In the genomic region with DNA sequence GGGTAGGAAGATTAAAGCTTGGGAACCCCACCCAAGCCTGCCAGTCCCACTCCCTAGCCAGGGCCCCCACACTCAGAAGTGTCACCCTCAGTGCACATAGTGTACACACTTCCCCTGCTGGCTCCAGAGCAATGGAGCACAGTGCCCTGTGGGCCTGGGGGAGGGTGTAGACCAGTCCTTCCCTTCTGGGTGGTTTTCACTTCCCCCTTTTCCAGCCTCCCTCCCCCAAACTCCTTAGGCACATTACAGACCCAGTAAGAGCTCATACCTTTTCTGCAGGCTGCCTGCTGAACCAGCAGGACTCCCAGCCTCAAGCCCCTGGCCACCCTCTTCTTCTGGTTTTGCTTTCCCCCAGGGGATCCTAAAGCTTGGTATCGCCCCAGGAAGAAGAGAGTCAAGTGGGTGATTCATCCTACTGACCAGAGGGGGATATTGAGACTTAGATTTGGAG, we compare ENCODE assay signal across 8 cellular contexts. TPM values are rescaled to one million over a fixed set of nuclear protein-coding genes. Genes with fewer than 3 reads are reported as not detected.
DNase-seq lines count a peak whose midpoint lies in the region; ATAC-seq and TF ChIP-seq lines count a peak whose summit lies in the region.

A gene with protein sequence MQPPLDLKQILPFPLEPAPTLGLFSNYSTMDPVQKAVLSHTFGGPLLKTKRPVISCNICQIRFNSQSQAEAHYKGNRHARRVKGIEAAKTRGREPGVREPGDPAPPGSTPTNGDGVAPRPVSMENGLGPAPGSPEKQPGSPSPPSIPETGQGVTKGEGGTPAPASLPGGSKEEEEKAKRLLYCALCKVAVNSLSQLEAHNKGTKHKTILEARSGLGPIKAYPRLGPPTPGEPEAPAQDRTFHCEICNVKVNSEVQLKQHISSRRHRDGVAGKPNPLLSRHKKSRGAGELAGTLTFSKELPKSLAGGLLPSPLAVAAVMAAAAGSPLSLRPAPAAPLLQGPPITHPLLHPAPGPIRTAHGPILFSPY (minus strand): TSS at position 143 of the 451 bp plus-strand sequence. CDS start 219 bp downstream, outside the sequence.

- no peak for DNase-seq in CD8-positive, alpha-beta memory T cell
- DNase-seq in MCF 10A (ENCODE audit: unreplicated experiment) = no peak
- no peak for DNase-seq in GM20000 (ENCODE audit: low spot score)
- DNase-seq in GM10248 (ENCODE audit: extremely low spot score) = no peak
- no peak for DNase-seq in NCI-H2081 (lab: John Stamatoyannopoulos, UW)
- no peak for DNase-seq in GOT3 (lab: John Stamatoyannopoulos, UW)

- H3K27ac ChIP-seq in CD8-positive, alpha-beta memory T cell (ENCODE audit: low read depth, low read length) = peak within 1 kb of the TSS; percentile 43

- peak; percentile 33 for ATAC-seq in HG03565 (IDR thresholded peaks at IDR 0.05; ENCODE audit: unreplicated experiment)

- CTCF ChIA-PET in CD8-positive, alpha-beta memory T cell (lab: Charles Lee) = interaction anchor here (0.9 to 1.4 kb wide), 5 partner anchors 13 to 55 kb away, joined by 3 to 5 read pairs (median 3); no protein-coding TSS in a partner anchor
- CTCF ChIA-PET in MCF 10A (lab: Yijun Ruan, JAX) (interaction anchor here (1.0 to 1.8 kb wide), 6 partner anchors 9 to 170 kb away, joined by 3 to 15 read pairs (median 5); a partner anchor contains a TSS), GM10248 (lab: Yijun Ruan, JAX) (interaction anchor here (0.6 to 6.4 kb wide), 10 partner anchors 8 to 177 kb away, joined by 3 to 95 read pairs (median 4); no protein-coding TSS in a partner anchor)

- intact Hi-C loops in MCF 10A (cut with micrococcal nuclease) = no loop called here

- H3K9me3 ChIP-seq in CD8-positive, alpha-beta memory T cell (ENCODE audit: low read length) = no peaks in the 10 kb centered on the region
- no peaks in the 10 kb centered on the region for H3K9me3 ChIP-seq in mucosa of stomach (ENCODE audit: control insufficient read depth, low read length)

- BruUV-seq in MCF 10A (replicated peaks; lab: Mats Ljungman, UMichigan) = no TSS peak

- no peaks in the 10 kb centered on the region for H3K9me3 Mint-ChIP-seq in CD8-positive, alpha-beta memory T cell
- H3K9me3 Mint-ChIP-seq in MCF 10A (ENCODE audit: unreplicated experiment) = no peaks in the 10 kb centered on the region

- POLR2A ChIA-PET in CD8-positive, alpha-beta memory T cell (lab: Charles Lee) = no interaction called here
- POLR2A ChIA-PET in MCF 10A (lab: Yijun Ruan, JAX) (interaction anchor here (0.7 to 1.1 kb wide), 2 partner anchors 26 to 401 kb away, joined by 3 read pairs; no protein-coding TSS in a partner anchor), GM10248 (lab: Yijun Ruan, JAX) (interaction anchor here (0.6 kb wide), 1 partner anchor 104 kb away, joined by 3 read pairs; a partner anchor contains a TSS)

- H3K4me1 ChIP-seq in CD8-positive, alpha-beta memory T cell (ENCODE audit: insufficient read depth, low read length) = no peaks in the 10 kb centered on the region
- peaks cover 7% of the 10 kb centered on the region for H3K4me1 ChIP-seq in mucosa of stomach (ENCODE audit: control insufficient read depth, insufficient read depth, low read length)

- H3K27ac Mint-ChIP-seq in CD8-positive, alpha-beta memory T cell = peak within 1 kb of the TSS in 2 of 8 donors; percentile 43 to 44
- peak within 1 kb of the TSS; percentile 82 for H3K27ac Mint-ChIP-seq in MCF 10A (ENCODE audit: low read depth, unreplicated experiment)

- H3K4me3 Mint-ChIP-seq in CD8-positive, alpha-beta memory T cell = no peak within 1 kb of the TSS
- H3K4me3 Mint-ChIP-seq in MCF 10A (ENCODE audit: unreplicated experiment) = no peak within 1 kb of the TSS

- TF ChIP-seq CTCF in MCF 10A (IDR thresholded peaks at IDR 0.05; ENCODE audit: unreplicated experiment) (no peak), GM20000 (IDR thresholded peaks at IDR 0.05; ENCODE audit: extremely low read depth, missing control alignments) (no peak), GM10248 (IDR thresholded peaks at IDR 0.05; ENCODE audit: control extremely low read depth, extremely low read depth, low read depth, missing control alignments) (no peak)

- peak within 1 kb of the TSS; percentile 43 for H3K9ac ChIP-seq in mucosa of stomach (ENCODE audit: low read length)

- H3K4me1 Mint-ChIP-seq in CD8-positive, alpha-beta memory T cell = peaks cover 2 to 4% (median 4%) of the 10 kb centered on the region in 3 donors
- peaks cover 32% of the 10 kb centered on the region for H3K4me1 Mint-ChIP-seq in MCF 10A (ENCODE audit: insufficient read depth, unreplicated experiment)

- no peaks in the 10 kb centered on the region for H3K27me3 Mint-ChIP-seq in CD8-positive, alpha-beta memory T cell
- no peaks in the 10 kb centered on the region for H3K27me3 Mint-ChIP-seq in MCF 10A (ENCODE audit: insufficient read depth, unreplicated experiment)

- no peaks in the 10 kb centered on the region for H3K36me3 Mint-ChIP-seq in CD8-positive, alpha-beta memory T cell
- no peaks in the 10 kb centered on the region for H3K36me3 Mint-ChIP-seq in MCF 10A (ENCODE audit: insufficient read depth, unreplicated experiment)

- no peaks in the 10 kb centered on the region for H3K36me3 ChIP-seq in CD8-positive, alpha-beta memory T cell (ENCODE audit: insufficient read depth, low read length)
- H3K36me3 ChIP-seq in mucosa of stomach (ENCODE audit: control insufficient read depth, insufficient read depth, low read length) = no peaks in the 10 kb centered on the region

- no peak within 1 kb of the TSS for H3K4me3 ChIP-seq in CD8-positive, alpha-beta memory T cell (ENCODE audit: low read length)
- no peak within 1 kb of the TSS for H3K4me3 ChIP-seq in mucosa of stomach (ENCODE audit: low read length)

- H3K27me3 ChIP-seq in CD8-positive, alpha-beta memory T cell (ENCODE audit: insufficient read depth, low read length, poor library complexity, severe bottlenecking) = no peaks in the 10 kb centered on the region
- no peaks in the 10 kb centered on the region for H3K27me3 ChIP-seq in mucosa of stomach (ENCODE audit: control insufficient read depth, insufficient read depth, low read length)

RNA-seq across cellular contexts. Expression of the gene that starts here (rescaled TPM):
- under 1 TPM; 0.77 to 0.78 TPM for total RNA-seq in CD8-positive, alpha-beta memory T cell
- not detected for polyA plus RNA-seq in CD8-positive, alpha-beta memory T cell
- total RNA-seq in MCF 10A (2022) = 8.3 and 9.0 TPM in 2 replicates
